ENCODE assay signal across 11 cellular contexts in the genomic region with DNA sequence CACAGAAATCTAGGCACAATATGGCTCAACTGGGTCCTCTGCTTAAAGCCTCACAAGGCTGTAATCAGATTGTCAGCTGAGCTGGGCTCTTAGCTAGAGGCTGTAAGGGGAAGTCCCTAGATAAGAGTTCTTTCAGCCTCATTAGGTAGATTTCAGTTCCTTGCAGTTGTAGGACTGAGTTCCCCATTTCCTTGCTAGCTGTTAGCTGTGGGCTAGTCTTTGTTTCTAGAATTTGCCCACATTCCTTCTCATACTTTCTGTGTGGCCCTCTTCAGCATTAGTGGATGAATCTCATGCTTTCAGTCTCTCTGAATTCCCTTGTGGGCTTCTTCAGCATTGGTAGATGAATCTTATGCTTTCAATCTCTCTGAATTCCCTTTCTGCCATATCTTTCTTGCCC.
A peak's percentile ranks its signal among the peaks of the same experiment; 100 is the strongest.
DNase-seq lines count a peak whose midpoint lies in the region; ATAC-seq and TF ChIP-seq lines count a peak whose summit lies in the region.
"Had no signal": no experiment of that assay in that cellular context is flagged by ENCODE, and none has a peak within 500 bp of the region (broad histone marks: within the 10 kb centered on the region; RNA-seq: fewer than 3 reads in every experiment).

No MANE protein-coding gene starts in this region.

- H3K36me3 ChIP-seq in brain microvascular endothelial cell (replicated peaks) = no peaks in the 10 kb centered on the region

- in situ Hi-C loops in brain microvascular endothelial cell (cut with HindIII; ENCODE audit: low pct_ligation_motif_present, low sequenced_read_pairs) = no loop called here

- H3K27me3 ChIP-seq in brain microvascular endothelial cell (replicated peaks) = no peaks in the 10 kb centered on the region

- TF ChIP-seq CTCF in brain microvascular endothelial cell (IDR thresholded peaks at IDR 0.05; ENCODE audit: low read depth, low read length, missing control alignments) = no peak

- H3K27ac ChIP-seq in brain microvascular endothelial cell = no peak overlapping the region
- H3K27ac ChIP-seq: A549 had no signal

- DNase-seq in GF-D8 (lab: John Stamatoyannopoulos, UW) (peak; percentile 4), brain microvascular endothelial cell (no peak), NCI-H1694 treated with DMSO at 0.1 percent for 48 hours (lab: John Stamatoyannopoulos, UW) (no peak), inferior parietal cortex (ENCODE audit: extremely low spot score) (no peak), EL (no peak)
- DNase-seq: NCI-H2081 had no signal

- ATAC-seq in GM19351 (IDR thresholded peaks at IDR 0.05; ENCODE audit: unreplicated experiment) (peak; percentile 91), HG02840 (IDR thresholded peaks at IDR 0.05; ENCODE audit: low FRiP score, unreplicated experiment) (peak; percentile 67), HG03565 (IDR thresholded peaks at IDR 0.05; ENCODE audit: unreplicated experiment) (peak; percentile 89)
- ATAC-seq: A549, Right ventricle myocardium inferior had no signal

- no peak overlapping the region for H3K4me3 ChIP-seq in brain microvascular endothelial cell (ENCODE audit: low read depth, low read length)
- H3K4me3 ChIP-seq: A549 had no signal
